9 cellular contexts compared by ENCODE assay signal in genomic region chr5:140632366-140633080, GRCh38. TPM values are rescaled to one million over a fixed set of nuclear protein-coding genes. Genes with fewer than 3 reads are reported as not detected.
DNase-seq lines count a peak whose midpoint lies in the region; ATAC-seq and TF ChIP-seq lines count a peak whose summit lies in the region.
"Had no signal": no experiment of that assay in that cellular context is flagged by ENCODE, and none has a peak within 500 bp of the region (broad histone marks: within the 10 kb centered on the region; RNA-seq: fewer than 3 reads in every experiment).

No MANE protein-coding gene starts in this region.

- peak overlapping the region; percentile 97 to 99 (median 98) for H3K27ac Mint-ChIP-seq in CD14-positive monocyte
- peak overlapping the region; percentile 29 to 88 (median 79) for H3K27ac Mint-ChIP-seq in naive thymus-derived CD4-positive, alpha-beta T cell

- peaks cover 56% of the 10 kb centered on the region for H3K4me1 Mint-ChIP-seq in CD14-positive monocyte
- peaks cover 16 to 36% (median 17%) of the 10 kb centered on the region in 7 donors for H3K4me1 Mint-ChIP-seq in naive thymus-derived CD4-positive, alpha-beta T cell

- POLR2A ChIA-PET in naive thymus-derived CD4-positive, alpha-beta T cell (lab: Charles Lee), result interaction anchor here (0.6 to 4.2 kb wide), 13 partner anchors 14 to 1341 kb away, joined by 3 to 34 read pairs (median 4); partner anchors contain the start of genes ANKHD1, EIF4EBP3, IK and NDUFA2

- DNase-seq in CD14-positive monocyte (ENCODE audit: low spot score) (no peak), erythroblast (lab: John Stamatoyannopoulos, UW) (peak; percentile 67 to 76), tibial nerve (ENCODE audit: low spot score in 2 of 2) (peak; percentile 23 to 25), NCI-H1436 treated with DMSO at 0.1 percent for 48 hours (lab: John Stamatoyannopoulos, UW) (no peak)
- DNase-seq in activated CD8-positive, alpha-beta memory T cell treated with anti-CD3 and anti-CD28 coated beads, Interleukin-2, amount 50 U/mL, for 48 hours, result peak; percentile 70
- DNase-seq in naive thymus-derived CD4-positive, alpha-beta T cell, result peak; percentile 29 to 64 (median 51)

- H3K4me3 Mint-ChIP-seq in CD14-positive monocyte, result peak overlapping the region; percentile 92 to 100
- peak overlapping the region; percentile 89 to 99 (median 92) for H3K4me3 Mint-ChIP-seq in naive thymus-derived CD4-positive, alpha-beta T cell

- TF ChIP-seq CTCF in CD14-positive monocyte (IDR thresholded peaks at IDR 0.05), result peak; percentile 1
- no peak for TF ChIP-seq CTCF in tibial nerve (IDR thresholded peaks at IDR 0.05)

- H3K4me3 ChIP-seq in HUES64 (ENCODE audit: low read length) (peak overlapping the region; percentile 48), tibial nerve (peak overlapping the region; percentile 30 to 65 (median 58))
- H3K4me3 ChIP-seq in naive thymus-derived CD4-positive, alpha-beta T cell (ENCODE audit: low read length), result peak overlapping the region; percentile 87

- WGBS in HUES64, result 42% methylated on average over 56 of the region's 56 CpGs
- 1 to 7% methylated on average over 14 to 27 of the region's 56 CpGs for WGBS in tibial nerve, 2 donors

- TF ChIP-seq POLR2A in erythroblast (IDR thresholded peaks at IDR 0.05; ENCODE audit: low read length) (no peak), tibial nerve (IDR thresholded peaks at IDR 0.05) (no peak)

- no peak overlapping the region; the same call in 1 of the 2 replicates for H3K9ac ChIP-seq in HUES64 (ENCODE audit: low read depth, low read length)

- H3K27me3 ChIP-seq in HUES64 (ENCODE audit: insufficient read depth, low read length) (peaks cover 43% of the 10 kb centered on the region), tibial nerve (no peaks in the 10 kb centered on the region)
- H3K27me3 ChIP-seq in naive thymus-derived CD4-positive, alpha-beta T cell (ENCODE audit: control insufficient read depth in 2 of 2, insufficient read depth in 2 of 2, low read length in 2 of 2), result no peaks in the 10 kb centered on the region

- H3K36me3 Mint-ChIP-seq in CD14-positive monocyte, result peaks cover 26 to 48% of the 10 kb centered on the region in 2 donors
- peaks cover 0 to 4% (median 0%) of the 10 kb centered on the region in 5 donors for H3K36me3 Mint-ChIP-seq in naive thymus-derived CD4-positive, alpha-beta T cell

- H3K9me3 ChIP-seq in HUES64 (ENCODE audit: insufficient read depth, low read depth, low read length), result peaks cover 11% of the 10 kb centered on the region
- H3K9me3 ChIP-seq in naive thymus-derived CD4-positive, alpha-beta T cell (ENCODE audit: control insufficient read depth in 2 of 3, low read length in 3 of 3), result no peaks in the 10 kb centered on the region
- no peaks in the 10 kb centered on the region for H3K9me3 ChIP-seq in tibial nerve

- intact Hi-C loops in CD14-positive monocyte (cut with micrococcal nuclease), result loop anchor here (2.0 to 5.0 kb wide), 2 partner anchors 22 to 35 kb away; no protein-coding TSS in a partner anchor
- intact Hi-C loops in naive thymus-derived CD4-positive, alpha-beta T cell (cut with micrococcal nuclease), result loop anchor here in 1 of 2 donors (1.0 kb wide), 3 partner anchors 15 to 85 kb away; partner anchors contain the start of genes EIF4EBP3, IK, NDUFA2 and WDR55

- TF ChIP-seq EP300 in tibial nerve (IDR thresholded peaks at IDR 0.05), result peak in 1 of 2 donors; percentile 55

- H3K27ac ChIP-seq in HUES64 (ENCODE audit: low read depth, low read length) (no peak overlapping the region), tibial nerve (peak overlapping the region in 3 of 4 donors; percentile 30 to 82 (median 80))
- peak overlapping the region; percentile 41 for H3K27ac ChIP-seq in naive thymus-derived CD4-positive, alpha-beta T cell (ENCODE audit: low read depth, low read length)

- H3K36me3 ChIP-seq in HUES64 (ENCODE audit: insufficient read depth, low read length) (no peaks in the 10 kb centered on the region), tibial nerve (no peaks in the 10 kb centered on the region)
- H3K36me3 ChIP-seq in naive thymus-derived CD4-positive, alpha-beta T cell (ENCODE audit: control insufficient read depth in 2 of 3, insufficient read depth in 3 of 3, low read length in 3 of 3), result no peaks in the 10 kb centered on the region

- no peaks in the 10 kb centered on the region for H3K4me1 ChIP-seq in HUES64 (ENCODE audit: insufficient read depth, low read length)
- peaks cover 0 to 9% of the 10 kb centered on the region in 2 donors for H3K4me1 ChIP-seq in naive thymus-derived CD4-positive, alpha-beta T cell (ENCODE audit: control insufficient read depth in 2 of 2, insufficient read depth in 2 of 2, low read length in 2 of 2)
- peaks cover 0 to 22% (median 5%) of the 10 kb centered on the region in 4 donors for H3K4me1 ChIP-seq in tibial nerve

- H3K9me3 Mint-ChIP-seq in CD14-positive monocyte, result peaks cover 3 to 15% (median 12%) of the 10 kb centered on the region in 7 donors
- H3K9me3 Mint-ChIP-seq in naive thymus-derived CD4-positive, alpha-beta T cell, result peaks cover 0 to 7% (median 0%) of the 10 kb centered on the region in 11 donors

- ATAC-seq in GM19455 (IDR thresholded peaks at IDR 0.05; ENCODE audit: unreplicated experiment), result peak; percentile 65
- ATAC-seq in naive thymus-derived CD4-positive, alpha-beta T cell, result peak; percentile 81
- ATAC-seq: HCT116 had no signal

- CTCF ChIA-PET in naive thymus-derived CD4-positive, alpha-beta T cell (lab: Charles Lee), result interaction anchor here (1.0 to 1.6 kb wide), 6 partner anchors 14 to 267 kb away, joined by 3 to 7 read pairs (median 4); partner anchors contain the start of genes IK and NDUFA2

- H3K27me3 Mint-ChIP-seq in CD14-positive monocyte (ENCODE audit: low read depth in 3 of 3), result peaks cover 0 to 5% (median 0%) of the 10 kb centered on the region in 3 donors
- peaks cover 0 to 26% (median 0%) of the 10 kb centered on the region in 5 donors for H3K27me3 Mint-ChIP-seq in naive thymus-derived CD4-positive, alpha-beta T cell

RNA-seq across cellular contexts. Expression of gene CD14, which starts 0.5 kb away (rescaled TPM):
- 1,000 to 10,000 TPM; 2,434 to 3,095 TPM for polyA plus RNA-seq in CD14-positive monocyte
- polyA plus RNA-seq in HUES64 (2013, experiment 1 of 2), result 0.50 TPM
- polyA plus RNA-seq in HUES64 (2013, experiment 2 of 2), result not detected
- total RNA-seq in naive thymus-derived CD4-positive, alpha-beta T cell, result 100 to 1,000 TPM in 1 of 5 experiments, 10 to 100 TPM in 2, 1 to 10 TPM in 1, under 1 TPM in 1; 0.56 to 198 (median 10.1) TPM
- 1 to 10 TPM; 2.5 to 2.9 TPM for polyA plus RNA-seq in naive thymus-derived CD4-positive, alpha-beta T cell
- 10 to 100 TPM; 54.6 to 81.0 (median 77.0) TPM for total RNA-seq in tibial nerve

RNA-seq across cellular contexts. Expression of gene TMCO6, which starts 6.7 kb away (rescaled TPM):
- polyA plus RNA-seq in CD14-positive monocyte, result 10 to 100 TPM in 1 of 2 donors, 1 to 10 TPM in 1; 9.8 to 12.6 TPM
- 13.9 TPM for polyA plus RNA-seq in HUES64 (2013, experiment 1 of 2)
- polyA plus RNA-seq in HUES64 (2013, experiment 2 of 2), result 16.7 TPM
- total RNA-seq in naive thymus-derived CD4-positive, alpha-beta T cell, result 10 to 100 TPM; 24.5 to 55.3 (median 36.4) TPM
- polyA plus RNA-seq in naive thymus-derived CD4-positive, alpha-beta T cell, result 10 to 100 TPM; 17.1 to 20.4 TPM
- total RNA-seq in tibial nerve, result 100 to 1,000 TPM in 1 of 4 donors, 10 to 100 TPM in 3; 72.8 to 129 (median 93.0) TPM

RNA-seq across cellular contexts. Expression of gene NDUFA2, which starts 14.9 kb away (rescaled TPM):
- polyA plus RNA-seq in CD14-positive monocyte, result 100 to 1,000 TPM; 207 to 246 TPM
- polyA plus RNA-seq in HUES64 (2013, experiment 1 of 2), result 98.2 TPM
- 99.8 TPM for polyA plus RNA-seq in HUES64 (2013, experiment 2 of 2)
- 10 to 100 TPM; 33.2 to 68.7 (median 43.5) TPM for total RNA-seq in naive thymus-derived CD4-positive, alpha-beta T cell
- polyA plus RNA-seq in naive thymus-derived CD4-positive, alpha-beta T cell, result 100 to 1,000 TPM; 147 to 149 TPM
- 10 to 100 TPM; 52.2 to 80.6 (median 64.3) TPM for total RNA-seq in tibial nerve

RNA-seq across cellular contexts. Expression of gene IK, which starts 15.1 kb away (rescaled TPM):
- 10 to 100 TPM; 58.3 to 86.6 TPM for polyA plus RNA-seq in CD14-positive monocyte
- polyA plus RNA-seq in HUES64 (2013, experiment 1 of 2), result 58.9 TPM
- 66.9 TPM for polyA plus RNA-seq in HUES64 (2013, experiment 2 of 2)
- total RNA-seq in naive thymus-derived CD4-positive, alpha-beta T cell, result 100 to 1,000 TPM; 118 to 186 (median 179) TPM
- 100 to 1,000 TPM; 192 to 207 TPM for polyA plus RNA-seq in naive thymus-derived CD4-positive, alpha-beta T cell
- 100 to 1,000 TPM in 2 of 4 donors, 10 to 100 TPM in 2; 91.6 to 142 (median 108) TPM for total RNA-seq in tibial nerve

RNA-seq across cellular contexts. Expression of gene WDR55, which starts 32.2 kb away (rescaled TPM):
- polyA plus RNA-seq in CD14-positive monocyte, result 10 to 100 TPM; 11.2 to 13.3 TPM
- 13.8 TPM for polyA plus RNA-seq in HUES64 (2013, experiment 1 of 2)
- 11.3 TPM for polyA plus RNA-seq in HUES64 (2013, experiment 2 of 2)
- total RNA-seq in naive thymus-derived CD4-positive, alpha-beta T cell, result 10 to 100 TPM; 28.5 to 47.6 (median 37.8) TPM
- polyA plus RNA-seq in naive thymus-derived CD4-positive, alpha-beta T cell, result 10 to 100 TPM; 10.5 to 20.9 TPM
- total RNA-seq in tibial nerve, result 10 to 100 TPM; 15.1 to 33.0 (median 21.1) TPM

Comparison
In these comparisons a context has a peak if more than half of its experiments do, and no peak if none do; other contexts are left out.
1. DNase-seq: peak in activated CD8-positive, alpha-beta memory T cell treated with anti-CD3 and anti-CD28 coated beads, Interleukin-2, amount 50 U/mL, for 48 hours (single experiment), erythroblast (2 of 2), naive thymus-derived CD4-positive, alpha-beta T cell (9 of 9) and tibial nerve (2 of 2); none in CD14-positive monocyte (single experiment) and NCI-H1436 treated with DMSO at 0.1 percent for 48 hours (single experiment).
2. Peak in every context shown above with its lines, with median percentiles within 50 percentile points of each other: H3K4me3 ChIP-seq.